Comparison of ENCODE assay signal across 19 cellular contexts in genomic region chr20:34994509-34995131, GRCh38. TPM values are rescaled to one million over a fixed set of nuclear protein-coding genes. Genes with fewer than 3 reads are reported as not detected.
DNase-seq lines count a peak whose midpoint lies in the region; ATAC-seq and TF ChIP-seq lines count a peak whose summit lies in the region.
"Had no signal": no experiment of that assay in that cellular context is flagged by ENCODE, and none has a peak within 500 bp of the region (broad histone marks: within the 10 kb centered on the region; RNA-seq: fewer than 3 reads in every experiment).

No MANE protein-coding gene starts in this region.

- H4K20me1 ChIP-seq in GM23248 (ENCODE audit: insufficient read depth) = no peaks in the 10 kb centered on the region

- H2BK12ac ChIP-seq in neuronal stem cell (ENCODE audit: low read length) = no peak overlapping the region

- TF ChIP-seq CTCF in left ventricle myocardium inferior (IDR thresholded peaks at IDR 0.05; ENCODE audit: borderline replicate concordance) = no peak

- H2BK15ac ChIP-seq in neuronal stem cell (ENCODE audit: low read length) = no peak overlapping the region

- H2AK5ac ChIP-seq in neuronal stem cell (ENCODE audit: low read depth, low read length) = no peak overlapping the region

- no peak overlapping the region for H3K14ac ChIP-seq in neuronal stem cell (ENCODE audit: low read length)

- H3K9me3 ChIP-seq in left ventricle myocardium inferior (replicated peaks) = no peaks in the 10 kb centered on the region
- peaks cover 0 to 2% of the 10 kb centered on the region in 2 donors for H3K9me3 ChIP-seq in neuronal stem cell (replicated peaks in 1 of 2; ENCODE audit: control insufficient read depth in 2 of 2, insufficient read depth in 1 of 2, low read depth in 1 of 2, low read length in 2 of 2)
- H3K9me3 ChIP-seq in GM23248 (ENCODE audit: low read depth) = no peaks in the 10 kb centered on the region
- H3K9me3 ChIP-seq: BE2C had no signal

- H2BK120ac ChIP-seq in neuronal stem cell (ENCODE audit: low read depth, low read length) = no peak overlapping the region

- no peaks in the 10 kb centered on the region for H3F3A ChIP-seq in GM23248 (ENCODE audit: insufficient read depth)

- no peak overlapping the region for H3K18ac ChIP-seq in neuronal stem cell (ENCODE audit: low read length)

- H3K36me3 ChIP-seq in left ventricle myocardium inferior = peaks cover 97% of the 10 kb centered on the region
- peaks cover 41 to 63% of the 10 kb centered on the region in 2 donors for H3K36me3 ChIP-seq in neuronal stem cell (replicated peaks in 1 of 2; ENCODE audit: control insufficient read depth in 2 of 2, insufficient read depth in 2 of 2, low read length in 2 of 2)
- H3K36me3 ChIP-seq in GM23248 (ENCODE audit: low read depth) = no peaks in the 10 kb centered on the region

- no peaks in the 10 kb centered on the region for H3K9me2 ChIP-seq in GM23248 (ENCODE audit: insufficient read depth)

- H2BK5ac ChIP-seq in neuronal stem cell (ENCODE audit: low read length) = peak overlapping the region; percentile 87

- H3K79me2 ChIP-seq in GM23248 (ENCODE audit: insufficient read depth) = no peaks in the 10 kb centered on the region

- ATAC-seq in Right ventricle myocardium superior (ENCODE audit: poor library complexity) = no peak
- ATAC-seq in HG03095 (IDR thresholded peaks at IDR 0.05; ENCODE audit: unreplicated experiment) = no peak
- ATAC-seq: Panc1 had no signal

- intact Hi-C loops in Right ventricle myocardium superior (cut with DNase I) = no loop called here
- intact Hi-C loops in cardiac septum (cut with DNase I) = no loop called here
- intact Hi-C loops in left ventricle myocardium inferior (cut with micrococcal nuclease) = no loop called here

- peaks cover 7% of the 10 kb centered on the region for H3K79me1 ChIP-seq in neuronal stem cell (ENCODE audit: low read depth, low read length)

- H3K4me1 ChIP-seq in left ventricle myocardium inferior (peaks cover 74% of the 10 kb centered on the region), neuronal stem cell (ENCODE audit: control insufficient read depth in 2 of 2, insufficient read depth in 1 of 2, low read depth in 1 of 2, low read length in 2 of 2) (peaks cover 0 to 4% of the 10 kb centered on the region in 2 donors), GM23248 (ENCODE audit: insufficient read depth) (no peaks in the 10 kb centered on the region)

- H3K4me3 ChIP-seq in left ventricle myocardium inferior (no peak overlapping the region), neuronal stem cell (ENCODE audit: low read length in 2 of 2) (no peak overlapping the region), GM23248 (no peak overlapping the region)

- H3K23ac ChIP-seq in neuronal stem cell (ENCODE audit: low read depth, low read length, poor library complexity) = peak overlapping the region; percentile 73

- in situ Hi-C loops in GM23248 (cut with MboI) = no loop called here

- peak overlapping the region; percentile 58 for H3K27ac ChIP-seq in left ventricle myocardium inferior (replicated peaks)
- no peak overlapping the region for H3K27ac ChIP-seq in neuronal stem cell (replicated peaks; ENCODE audit: low read length)
- no peak overlapping the region for H3K27ac ChIP-seq in GM23248

- H3K9ac ChIP-seq in neuronal stem cell (ENCODE audit: low read depth, low read length, poor library complexity) (no peak overlapping the region), GM23248 (no peak overlapping the region)

- no peaks in the 10 kb centered on the region for H3K27me3 ChIP-seq in left ventricle myocardium inferior (ENCODE audit: low read depth)
- H3K27me3 ChIP-seq in neuronal stem cell (ENCODE audit: control insufficient read depth in 3 of 3, insufficient read depth in 3 of 3, low read depth in 1 of 3, low read length in 3 of 3) = no peaks in the 10 kb centered on the region
- no peaks in the 10 kb centered on the region for H3K27me3 ChIP-seq in GM23248 (replicated peaks; ENCODE audit: insufficient read depth)
- H3K27me3 ChIP-seq: BE2C had no signal

- no peak overlapping the region for H2AFZ ChIP-seq in neuronal stem cell (ENCODE audit: low read length)
- H2AFZ ChIP-seq in GM23248 = no peak overlapping the region

- no CpG with 5 or more reads among the region's 14 CpGs for WGBS in neuronal stem cell (ENCODE audit: extremely low coverage in 2 of 2, insufficient read length in 2 of 2, insufficient replicate concordance in 1 of 2), 2 donors
- 79 to 83% methylated on average over 14 of the region's 14 CpGs for WGBS in GM23248 (ENCODE audit: low coverage in 1 of 2, low lambda C conversion rate in 2 of 2, missing lambda C conversion rate in 2 of 2), 2 experiments

- no peak overlapping the region for H4K8ac ChIP-seq in neuronal stem cell (ENCODE audit: low read depth, low read length)

- peak; percentile 30 for DNase-seq in Right ventricle myocardium superior
- DNase-seq in cardiac septum (ENCODE audit: low spot score) = no peak
- no peak for DNase-seq in left ventricle myocardium inferior
- DNase-seq in neuronal stem cell (ENCODE audit: low spot score) = no peak
- no peak for DNase-seq in GM23248
- DNase-seq in NOMO-1 treated with dmso at 0.1 percent for 144 hours (lab: John Stamatoyannopoulos, UW; ENCODE audit: unreplicated experiment) = no peak
- DNase-seq: BE2C; COR-L47; DMS79; NCI-H1105; NCI-H146; NCI-H2029; NCI-H345; NCI-H524; NCI-H774; NK-92 treated with Interleukin-12 subunit alpha and Interleukin-12 subunit beta, amount 100 ng/mL, for 24 hours had no signal

- H3K4me2 ChIP-seq in neuronal stem cell (ENCODE audit: insufficient read depth, low read length, poor library complexity, severe bottlenecking) (no peak overlapping the region), GM23248 (ENCODE audit: unreplicated experiment) (no peak overlapping the region)

- no peak overlapping the region for H3K4ac ChIP-seq in neuronal stem cell (ENCODE audit: low read length)

- H4K91ac ChIP-seq in neuronal stem cell (ENCODE audit: low read depth, low read length, poor library complexity) = no peak overlapping the region

RNA-seq across cellular contexts. Expression of gene MYH7B, which starts 39.0 kb away (rescaled TPM):
- total RNA-seq in Right ventricle myocardium superior = 222 TPM
- 238 TPM for total RNA-seq in cardiac septum
- total RNA-seq in left ventricle myocardium inferior = 253 TPM
- polyA plus RNA-seq in neuronal stem cell (2013, experiment 1 of 2) = 0.35 TPM
- polyA plus RNA-seq in neuronal stem cell (2013, experiment 2 of 2) = 0.42 TPM
- total RNA-seq in GM23248 (2014; rRNA removed; shearing (Covaris generic)) = under 0.01 and 0.11 TPM in 2 replicates
- polyA plus RNA-seq in GM23248 (2016; fragmentation: Nextera tagmentation; extraction: Ambion mirVana) = 0.13 and 0.49 TPM in 2 replicates
- total RNA-seq: H4 had no signal

RNA-seq across cellular contexts. Expression of gene GSS, which starts 39.0 kb away (rescaled TPM):
- total RNA-seq in Right ventricle myocardium superior (15.7 TPM), cardiac septum (27.5 TPM), left ventricle myocardium inferior (17.2 TPM)
- polyA plus RNA-seq in neuronal stem cell (2013, experiment 1 of 2) = 37.0 TPM
- 37.4 TPM for polyA plus RNA-seq in neuronal stem cell (2013, experiment 2 of 2)
- 80.7 and 85.9 TPM in 2 replicates for total RNA-seq in GM23248 (2014; rRNA removed; shearing (Covaris generic))
- polyA plus RNA-seq in GM23248 (2016; fragmentation: Nextera tagmentation; extraction: Ambion mirVana) = 68.3 and 75.0 TPM in 2 replicates

Comparison
In these comparisons a context has a peak if more than half of its experiments do, and no peak if none do; other contexts are left out.
1. RNA of gene MYH7B, which starts 39.0 kb away (total RNA-seq): 253 TPM in left ventricle myocardium inferior (single experiment), 238 TPM in cardiac septum (single experiment) and 222 TPM in Right ventricle myocardium superior (single experiment); under 0.01 to 0.11 TPM in GM23248; every median in the first group is over 100 times any median in the second.